ENCODE assay signal across 2 cellular contexts in genomic region chr7:141039366-141039765, GRCh38.
TF ChIP-seq lines count a peak whose summit lies in the region.

No MANE protein-coding gene starts in this region.

TF ChIP-seq in IMR-90, 13 proteins besides CTCF, POLR2A, EP300 and RAD21:
- TF ChIP-seq CEBPB (IDR thresholded peaks at IDR 0.05; ENCODE audit: low read depth, low read length) = no peak
- no peak for TF ChIP-seq RFX5 (IDR thresholded peaks at IDR 0.05; ENCODE audit: low read depth, low read length)
- no peak for TF ChIP-seq FOS (IDR thresholded peaks at IDR 0.05; ENCODE audit: low read depth, low read length)
- TF ChIP-seq SMC3 (IDR thresholded peaks at IDR 0.05; ENCODE audit: low read depth, low read length) = no peak
- TF ChIP-seq MAZ (IDR thresholded peaks at IDR 0.05; ENCODE audit: borderline replicate concordance, low read depth, low read length) = no peak
- no peak for TF ChIP-seq ELK1 (IDR thresholded peaks at IDR 0.05; ENCODE audit: borderline replicate concordance, low read depth, low read length)
- no peak for TF ChIP-seq MAFK (IDR thresholded peaks at IDR 0.05; ENCODE audit: low read depth, low read length)
- TF ChIP-seq NFE2L2 (IDR thresholded peaks at IDR 0.05; ENCODE audit: low read depth, low read length) = no peak
- TF ChIP-seq BHLHE40 (IDR thresholded peaks at IDR 0.05; ENCODE audit: low read depth, low read length) = no peak
- no peak for TF ChIP-seq RCOR1 (IDR thresholded peaks at IDR 0.05; ENCODE audit: insufficient replicate concordance, low read length)
- TF ChIP-seq MXI1 (IDR thresholded peaks at IDR 0.05; ENCODE audit: borderline replicate concordance, low read depth, low read length) = no peak
- no peak for TF ChIP-seq USF2 (IDR thresholded peaks at IDR 0.05; ENCODE audit: low read depth, low read length)
- TF ChIP-seq CHD1 (IDR thresholded peaks at IDR 0.05; ENCODE audit: low read depth, low read length) = no peak

TF ChIP-seq in K562, 482 proteins besides CTCF, POLR2A, EP300 and RAD21:
- TF ChIP-seq SIRT6 (IDR thresholded peaks at IDR 0.05; ENCODE audit: low read depth, low read length) = no peak
- no peak for TF ChIP-seq CCNT2 (IDR thresholded peaks at IDR 0.05; ENCODE audit: borderline replicate concordance, extremely low read depth, insufficient read length, low read depth, low read length)
- no peak for TF ChIP-seq ETV6 (IDR thresholded peaks at IDR 0.05; ENCODE audit: borderline replicate concordance in 1 of 2, low read depth in 2 of 2, low read length in 1 of 2)
- no peak for TF ChIP-seq ETV6 (CRISPR knock-in tag; IDR thresholded peaks at IDR 0.05; ENCODE audit: borderline replicate concordance)
- TF ChIP-seq ARID1B (IDR thresholded peaks at IDR 0.05) = 0 out of 2 replicates have a peak, but pooled peaks have one; percentile 11
- TF ChIP-seq ZNF507 (tag; conservative IDR thresholded peaks at IDR 0.05) = no peak
- TF ChIP-seq JUND (IDR thresholded peaks at IDR 0.05; ENCODE audit: borderline replicate concordance, low read depth, low read length) = 0 out of 2 replicates have a peak, but pooled peaks have one; percentile 24
- TF ChIP-seq JUND (tag; IDR thresholded peaks at IDR 0.05; ENCODE audit: borderline replicate concordance, low read depth, low read length) = no peak
- TF ChIP-seq SIX5 (IDR thresholded peaks at IDR 0.05; ENCODE audit: borderline replicate concordance in 1 of 2, insufficient read depth in 1 of 2, low read depth in 1 of 2, low read length in 2 of 2) = no peak
- TF ChIP-seq SNAPC5 (CRISPR knock-in tag; IDR thresholded peaks at IDR 0.05) = no peak
- no peak for TF ChIP-seq ZC3H8 (IDR thresholded peaks at IDR 0.05)
- TF ChIP-seq SMARCB1 (IDR thresholded peaks at IDR 0.05; ENCODE audit: insufficient read length, low read depth) = no peak
- peak; percentile 50; the same call in 1 of the 2 replicates for TF ChIP-seq SOX6 (IDR thresholded peaks at IDR 0.05)
- peak; percentile 79 for TF ChIP-seq ATF3 (IDR thresholded peaks at IDR 0.05)
- TF ChIP-seq ATF3 (CRISPR knock-in tag; conservative IDR thresholded peaks at IDR 0.05) = no peak
- TF ChIP-seq DIDO1 (tag; IDR thresholded peaks at IDR 0.05; ENCODE audit: low read depth) = no peak
- TF ChIP-seq RCOR1 (IDR thresholded peaks at IDR 0.05; ENCODE audit: borderline replicate concordance in 1 of 2, low read depth in 2 of 2, low read length in 2 of 2) = no peak
- peak; percentile 83; the same call in 1 of the 2 replicates for TF ChIP-seq ATF7 (IDR thresholded peaks at IDR 0.05)
- TF ChIP-seq SMAD2 (IDR thresholded peaks at IDR 0.05; ENCODE audit: low read depth, low read length) = no peak
- TF ChIP-seq POLR3A (IDR thresholded peaks at IDR 0.05; ENCODE audit: borderline replicate concordance, extremely low read depth, insufficient read depth, insufficient read length) = no peak
- TF ChIP-seq CBX3 (IDR thresholded peaks at IDR 0.05; ENCODE audit: borderline replicate concordance in 1 of 2, low read length in 2 of 2) = no peak
- no peak for TF ChIP-seq CEBPG (CRISPR knock-in tag; IDR thresholded peaks at IDR 0.05)
- TF ChIP-seq CEBPG (tag; conservative IDR thresholded peaks at IDR 0.05 in 1 of 2, IDR thresholded peaks at IDR 0.05 in 1 of 2) = peak in 1 of 2 experiments; percentile 71; a peak in 2 of 4 replicates
- no peak for TF ChIP-seq BCLAF1 (IDR thresholded peaks at IDR 0.05; ENCODE audit: borderline replicate concordance in 1 of 2, control insufficient read depth in 1 of 2, low read depth in 2 of 2, low read length in 1 of 2)
- TF ChIP-seq ZNF740 (CRISPR knock-in tag; IDR thresholded peaks at IDR 0.05) = no peak
- TF ChIP-seq ZNF740 (tag; IDR thresholded peaks at IDR 0.05) = no peak
- TF ChIP-seq ARID3A (IDR thresholded peaks at IDR 0.05; ENCODE audit: borderline replicate concordance, low read depth, low read length) = no peak
- peak; percentile 35; the same call in 1 of the 2 replicates for TF ChIP-seq CBFA2T3 (IDR thresholded peaks at IDR 0.05)
- TF ChIP-seq TAL1 (IDR thresholded peaks at IDR 0.05) = 0 out of 2 replicates have a peak, but pooled peaks have one; percentile 24
